Comparison of ENCODE assay signal across 1 cellular context in the genomic region with DNA sequence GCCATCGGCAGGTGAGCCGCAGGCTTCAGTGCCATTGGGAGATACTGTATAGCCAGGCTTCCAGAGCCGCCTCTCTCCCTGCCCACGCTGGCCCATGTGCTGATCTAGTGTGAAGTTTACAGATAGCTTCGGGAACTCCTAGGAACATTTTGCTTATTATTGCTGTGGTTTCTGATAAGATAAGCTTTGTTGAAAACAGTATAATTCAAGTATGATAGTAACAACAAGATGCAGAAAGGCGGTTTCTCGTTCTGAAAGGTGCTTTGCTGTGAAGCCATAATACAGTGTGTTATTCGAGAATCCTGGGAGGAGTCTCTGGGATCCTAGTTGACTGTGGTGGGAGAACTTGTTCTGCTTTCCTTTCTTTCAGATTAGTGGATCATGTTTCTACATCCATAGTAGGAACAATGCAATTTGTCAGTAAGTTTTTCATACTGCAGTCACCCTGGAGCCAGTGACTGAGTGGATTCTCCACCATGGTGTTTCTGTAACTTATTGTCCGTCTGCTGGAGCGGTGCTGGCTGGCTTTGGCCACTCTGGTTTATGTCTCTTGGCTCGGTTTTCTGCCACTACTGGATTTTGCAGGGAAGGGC.
TF ChIP-seq lines count a peak whose summit lies in the region.

No MANE protein-coding gene starts in this region.

TF ChIP-seq in WTC11, 78 proteins besides CTCF, POLR2A, EP300 and RAD21 (continued from another document):
- TF ChIP-seq, protein P1, sequence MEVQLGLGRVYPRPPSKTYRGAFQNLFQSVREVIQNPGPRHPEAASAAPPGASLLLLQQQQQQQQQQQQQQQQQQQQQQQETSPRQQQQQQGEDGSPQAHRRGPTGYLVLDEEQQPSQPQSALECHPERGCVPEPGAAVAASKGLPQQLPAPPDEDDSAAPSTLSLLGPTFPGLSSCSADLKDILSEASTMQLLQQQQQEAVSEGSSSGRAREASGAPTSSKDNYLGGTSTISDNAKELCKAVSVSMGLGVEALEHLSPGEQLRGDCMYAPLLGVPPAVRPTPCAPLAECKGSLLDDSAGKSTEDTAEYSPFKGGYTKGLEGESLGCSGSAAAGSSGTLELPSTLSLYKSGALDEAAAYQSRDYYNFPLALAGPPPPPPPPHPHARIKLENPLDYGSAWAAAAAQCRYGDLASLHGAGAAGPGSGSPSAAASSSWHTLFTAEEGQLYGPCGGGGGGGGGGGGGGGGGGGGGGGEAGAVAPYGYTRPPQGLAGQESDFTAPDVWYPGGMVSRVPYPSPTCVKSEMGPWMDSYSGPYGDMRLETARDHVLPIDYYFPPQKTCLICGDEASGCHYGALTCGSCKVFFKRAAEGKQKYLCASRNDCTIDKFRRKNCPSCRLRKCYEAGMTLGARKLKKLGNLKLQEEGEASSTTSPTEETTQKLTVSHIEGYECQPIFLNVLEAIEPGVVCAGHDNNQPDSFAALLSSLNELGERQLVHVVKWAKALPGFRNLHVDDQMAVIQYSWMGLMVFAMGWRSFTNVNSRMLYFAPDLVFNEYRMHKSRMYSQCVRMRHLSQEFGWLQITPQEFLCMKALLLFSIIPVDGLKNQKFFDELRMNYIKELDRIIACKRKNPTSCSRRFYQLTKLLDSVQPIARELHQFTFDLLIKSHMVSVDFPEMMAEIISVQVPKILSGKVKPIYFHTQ (CRISPR knock-in tag; IDR thresholded peaks at IDR 0.05) = no peak
- TF ChIP-seq IRF2 (CRISPR knock-in tag; IDR thresholded peaks at IDR 0.05; ENCODE audit: borderline replicate concordance, low read depth) (no peak), ZNF396 (CRISPR knock-in tag; IDR thresholded peaks at IDR 0.05; ENCODE audit: borderline replicate concordance) (no peak), JUN (CRISPR knock-in tag; IDR thresholded peaks at IDR 0.05) (no peak), GTF2I (CRISPR knock-in tag; conservative IDR thresholded peaks at IDR 0.05) (no peak), ELF4 (CRISPR knock-in tag; IDR thresholded peaks at IDR 0.05; ENCODE audit: low read depth) (no peak), RORB (CRISPR knock-in tag; IDR thresholded peaks at IDR 0.05) (no peak), MXD4 (CRISPR knock-in tag; IDR thresholded peaks at IDR 0.05; ENCODE audit: borderline replicate concordance) (no peak), RELA (CRISPR knock-in tag; IDR thresholded peaks at IDR 0.05; ENCODE audit: borderline replicate concordance) (no peak), SOX15 (CRISPR knock-in tag; IDR thresholded peaks at IDR 0.05) (no peak), GRHL2 (CRISPR knock-in tag; IDR thresholded peaks at IDR 0.05; ENCODE audit: insufficient replicate concordance, severe bottlenecking) (no peak), JAZF1 (CRISPR knock-in tag; IDR thresholded peaks at IDR 0.05) (no peak)
- TF ChIP-seq, protein P2, sequence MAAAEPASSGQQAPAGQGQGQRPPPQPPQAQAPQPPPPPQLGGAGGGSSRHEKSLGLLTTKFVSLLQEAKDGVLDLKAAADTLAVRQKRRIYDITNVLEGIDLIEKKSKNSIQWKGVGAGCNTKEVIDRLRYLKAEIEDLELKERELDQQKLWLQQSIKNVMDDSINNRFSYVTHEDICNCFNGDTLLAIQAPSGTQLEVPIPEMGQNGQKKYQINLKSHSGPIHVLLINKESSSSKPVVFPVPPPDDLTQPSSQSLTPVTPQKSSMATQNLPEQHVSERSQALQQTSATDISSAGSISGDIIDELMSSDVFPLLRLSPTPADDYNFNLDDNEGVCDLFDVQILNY (CRISPR knock-in tag; IDR thresholded peaks at IDR 0.05) = no peak
- TF ChIP-seq, protein P3, sequence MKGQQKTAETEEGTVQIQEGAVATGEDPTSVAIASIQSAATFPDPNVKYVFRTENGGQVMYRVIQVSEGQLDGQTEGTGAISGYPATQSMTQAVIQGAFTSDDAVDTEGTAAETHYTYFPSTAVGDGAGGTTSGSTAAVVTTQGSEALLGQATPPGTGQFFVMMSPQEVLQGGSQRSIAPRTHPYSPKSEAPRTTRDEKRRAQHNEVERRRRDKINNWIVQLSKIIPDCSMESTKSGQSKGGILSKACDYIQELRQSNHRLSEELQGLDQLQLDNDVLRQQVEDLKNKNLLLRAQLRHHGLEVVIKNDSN (CRISPR knock-in tag; IDR thresholded peaks at IDR 0.05) = no peak
- TF ChIP-seq, protein P4, sequence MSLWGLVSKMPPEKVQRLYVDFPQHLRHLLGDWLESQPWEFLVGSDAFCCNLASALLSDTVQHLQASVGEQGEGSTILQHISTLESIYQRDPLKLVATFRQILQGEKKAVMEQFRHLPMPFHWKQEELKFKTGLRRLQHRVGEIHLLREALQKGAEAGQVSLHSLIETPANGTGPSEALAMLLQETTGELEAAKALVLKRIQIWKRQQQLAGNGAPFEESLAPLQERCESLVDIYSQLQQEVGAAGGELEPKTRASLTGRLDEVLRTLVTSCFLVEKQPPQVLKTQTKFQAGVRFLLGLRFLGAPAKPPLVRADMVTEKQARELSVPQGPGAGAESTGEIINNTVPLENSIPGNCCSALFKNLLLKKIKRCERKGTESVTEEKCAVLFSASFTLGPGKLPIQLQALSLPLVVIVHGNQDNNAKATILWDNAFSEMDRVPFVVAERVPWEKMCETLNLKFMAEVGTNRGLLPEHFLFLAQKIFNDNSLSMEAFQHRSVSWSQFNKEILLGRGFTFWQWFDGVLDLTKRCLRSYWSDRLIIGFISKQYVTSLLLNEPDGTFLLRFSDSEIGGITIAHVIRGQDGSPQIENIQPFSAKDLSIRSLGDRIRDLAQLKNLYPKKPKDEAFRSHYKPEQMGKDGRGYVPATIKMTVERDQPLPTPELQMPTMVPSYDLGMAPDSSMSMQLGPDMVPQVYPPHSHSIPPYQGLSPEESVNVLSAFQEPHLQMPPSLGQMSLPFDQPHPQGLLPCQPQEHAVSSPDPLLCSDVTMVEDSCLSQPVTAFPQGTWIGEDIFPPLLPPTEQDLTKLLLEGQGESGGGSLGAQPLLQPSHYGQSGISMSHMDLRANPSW (CRISPR knock-in tag; conservative IDR thresholded peaks at IDR 0.05; ENCODE audit: low read depth) = no peak
- TF ChIP-seq, protein P5, sequence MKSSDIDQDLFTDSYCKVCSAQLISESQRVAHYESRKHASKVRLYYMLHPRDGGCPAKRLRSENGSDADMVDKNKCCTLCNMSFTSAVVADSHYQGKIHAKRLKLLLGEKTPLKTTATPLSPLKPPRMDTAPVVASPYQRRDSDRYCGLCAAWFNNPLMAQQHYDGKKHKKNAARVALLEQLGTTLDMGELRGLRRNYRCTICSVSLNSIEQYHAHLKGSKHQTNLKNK (CRISPR knock-in tag; IDR thresholded peaks at IDR 0.05) = no peak
- TF ChIP-seq, protein P6, sequence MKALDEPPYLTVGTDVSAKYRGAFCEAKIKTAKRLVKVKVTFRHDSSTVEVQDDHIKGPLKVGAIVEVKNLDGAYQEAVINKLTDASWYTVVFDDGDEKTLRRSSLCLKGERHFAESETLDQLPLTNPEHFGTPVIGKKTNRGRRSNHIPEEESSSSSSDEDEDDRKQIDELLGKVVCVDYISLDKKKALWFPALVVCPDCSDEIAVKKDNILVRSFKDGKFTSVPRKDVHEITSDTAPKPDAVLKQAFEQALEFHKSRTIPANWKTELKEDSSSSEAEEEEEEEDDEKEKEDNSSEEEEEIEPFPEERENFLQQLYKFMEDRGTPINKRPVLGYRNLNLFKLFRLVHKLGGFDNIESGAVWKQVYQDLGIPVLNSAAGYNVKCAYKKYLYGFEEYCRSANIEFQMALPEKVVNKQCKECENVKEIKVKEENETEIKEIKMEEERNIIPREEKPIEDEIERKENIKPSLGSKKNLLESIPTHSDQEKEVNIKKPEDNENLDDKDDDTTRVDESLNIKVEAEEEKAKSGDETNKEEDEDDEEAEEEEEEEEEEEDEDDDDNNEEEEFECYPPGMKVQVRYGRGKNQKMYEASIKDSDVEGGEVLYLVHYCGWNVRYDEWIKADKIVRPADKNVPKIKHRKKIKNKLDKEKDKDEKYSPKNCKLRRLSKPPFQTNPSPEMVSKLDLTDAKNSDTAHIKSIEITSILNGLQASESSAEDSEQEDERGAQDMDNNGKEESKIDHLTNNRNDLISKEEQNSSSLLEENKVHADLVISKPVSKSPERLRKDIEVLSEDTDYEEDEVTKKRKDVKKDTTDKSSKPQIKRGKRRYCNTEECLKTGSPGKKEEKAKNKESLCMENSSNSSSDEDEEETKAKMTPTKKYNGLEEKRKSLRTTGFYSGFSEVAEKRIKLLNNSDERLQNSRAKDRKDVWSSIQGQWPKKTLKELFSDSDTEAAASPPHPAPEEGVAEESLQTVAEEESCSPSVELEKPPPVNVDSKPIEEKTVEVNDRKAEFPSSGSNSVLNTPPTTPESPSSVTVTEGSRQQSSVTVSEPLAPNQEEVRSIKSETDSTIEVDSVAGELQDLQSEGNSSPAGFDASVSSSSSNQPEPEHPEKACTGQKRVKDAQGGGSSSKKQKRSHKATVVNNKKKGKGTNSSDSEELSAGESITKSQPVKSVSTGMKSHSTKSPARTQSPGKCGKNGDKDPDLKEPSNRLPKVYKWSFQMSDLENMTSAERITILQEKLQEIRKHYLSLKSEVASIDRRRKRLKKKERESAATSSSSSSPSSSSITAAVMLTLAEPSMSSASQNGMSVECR (CRISPR knock-in tag; IDR thresholded peaks at IDR 0.05; ENCODE audit: borderline replicate concordance) = no peak
